Comparison of ENCODE assay signal across 16 cellular contexts in genomic region chr1:243963566-243963965, GRCh38.
DNase-seq lines count a peak whose midpoint lies in the region; ATAC-seq and TF ChIP-seq lines count a peak whose summit lies in the region.
"Had no signal": no experiment of that assay in that cellular context is flagged by ENCODE, and none has a peak within 500 bp of the region (broad histone marks: within the 10 kb centered on the region; RNA-seq: fewer than 3 reads in every experiment).

No MANE protein-coding gene starts in this region.

- peaks cover 29% of the 10 kb centered on the region for H3K4me1 Mint-ChIP-seq in GM23338
- H3K4me1 Mint-ChIP-seq in stimulated activated memory B cell treated with anti-CD40 and anti-IgM and Interleukin-4, amounts not matched to agents 10 μg/mL and 1 μg/mL and 100 μg/mL, for 72 hours = no peaks in the 10 kb centered on the region

- TF ChIP-seq CTCF in AG10803 (conservative IDR thresholded peaks at IDR 0.05; ENCODE audit: low read length) = no peak
- no peak for TF ChIP-seq CTCF in GM23338 (conservative IDR thresholded peaks at IDR 0.05; ENCODE audit: low read depth in 2 of 2)
- TF ChIP-seq CTCF in uterus (IDR thresholded peaks at IDR 0.05) = no peak

- no peaks in the 10 kb centered on the region for H4K20me1 ChIP-seq in GM23338 (replicated peaks; ENCODE audit: insufficient read depth)

- H3K36me3 ChIP-seq in GM23338 (ENCODE audit: insufficient read depth) (no peaks in the 10 kb centered on the region), uterus (no peaks in the 10 kb centered on the region)

- H3K9me3 Mint-ChIP-seq in GM23338 = no peaks in the 10 kb centered on the region
- no peaks in the 10 kb centered on the region for H3K9me3 Mint-ChIP-seq in stimulated activated memory B cell treated with anti-CD40 and anti-IgM and Interleukin-4, amounts not matched to agents 10 μg/mL and 1 μg/mL and 100 μg/mL, for 72 hours
- H3K9me3 Mint-ChIP-seq: HFFc6 had no signal

- H3K27ac ChIP-seq in GM23338 (ENCODE audit: low read depth) = no peak overlapping the region
- no peak overlapping the region for H3K27ac ChIP-seq in uterus
- H3K27ac ChIP-seq: PC-9 had no signal

- ATAC-seq in GM23338 = no peak
- ATAC-seq in stimulated activated memory B cell treated with anti-CD40 and anti-IgM and Interleukin-4, amounts not matched to agents 10 μg/mL and 1 μg/mL and 100 μg/mL, for 72 hours = no peak

- no peaks in the 10 kb centered on the region for H3K36me3 Mint-ChIP-seq in GM23338 (ENCODE audit: low read depth)
- H3K36me3 Mint-ChIP-seq in stimulated activated memory B cell treated with anti-CD40 and anti-IgM and Interleukin-4, amounts not matched to agents 10 μg/mL and 1 μg/mL and 100 μg/mL, for 72 hours = no peaks in the 10 kb centered on the region

- H3K27me3 ChIP-seq in GM23338 (ENCODE audit: insufficient read depth) (no peaks in the 10 kb centered on the region), uterus (no peaks in the 10 kb centered on the region)

- H3K79me2 ChIP-seq in GM23338 (replicated peaks; ENCODE audit: insufficient read depth) = no peaks in the 10 kb centered on the region

- no peak overlapping the region for H3K4me2 ChIP-seq in GM23338
- H3K4me2 ChIP-seq: PC-9 had no signal

- DNase-seq in AG10803 (ENCODE audit: low read depth) (peak; percentile 27), GM23338 (ENCODE audit: low spot score) (no peak), NOMO-1 treated with DMSO at 0.1 percent for 48 hours (lab: John Stamatoyannopoulos, UW; ENCODE audit: unreplicated experiment) (peak; percentile 82), fibroblast of gingiva (ENCODE audit: low read depth) (peak; percentile 61), NCI-H1417 treated with DMSO at 0.1 percent for 48 hours (lab: John Stamatoyannopoulos, UW) (no peak), NAMALWA (ENCODE audit: low spot score) (no peak), uterus (no peak)
- DNase-seq: C1 segment of cervical spinal cord, DMS 273 treated with DMSO at 0.1 percent for 48 hours, GF-D8, HFFc6, KG1, NCI-H187 treated with DMSO at 0.1 percent for 48 hours, NCI-H69, PC-9 had no signal

- H3K4me3 Mint-ChIP-seq in GM23338 = no peak overlapping the region
- H3K4me3 Mint-ChIP-seq in stimulated activated memory B cell treated with anti-CD40 and anti-IgM and Interleukin-4, amounts not matched to agents 10 μg/mL and 1 μg/mL and 100 μg/mL, for 72 hours = no peak overlapping the region
- H3K4me3 Mint-ChIP-seq: HFFc6 had no signal

- intact Hi-C loops in uterus (cut with DNase I; ENCODE audit: low total_unique reads) = no loop called here

- no peak overlapping the region for H2AFZ ChIP-seq in GM23338
- H2AFZ ChIP-seq: PC-9 had no signal

- no peaks in the 10 kb centered on the region for H3K9me2 ChIP-seq in GM23338 (ENCODE audit: insufficient read depth)

- no peak for TF ChIP-seq POLR2A in uterus (IDR thresholded peaks at IDR 0.05)

- H3K9me3 ChIP-seq in uterus = no peaks in the 10 kb centered on the region

- no peaks in the 10 kb centered on the region for H3K27me3 Mint-ChIP-seq in GM23338 (ENCODE audit: insufficient read depth, low read depth, poor library complexity)
- peaks cover 29% of the 10 kb centered on the region for H3K27me3 Mint-ChIP-seq in stimulated activated memory B cell treated with anti-CD40 and anti-IgM and Interleukin-4, amounts not matched to agents 10 μg/mL and 1 μg/mL and 100 μg/mL, for 72 hours

- no peak overlapping the region for H3K4me3 ChIP-seq in AG10803 (ENCODE audit: low read length)
- no peak overlapping the region for H3K4me3 ChIP-seq in GM23338
- H3K4me3 ChIP-seq in uterus = no peak overlapping the region
- H3K4me3 ChIP-seq: PC-9 had no signal

- H3F3A ChIP-seq in GM23338 (replicated peaks; ENCODE audit: low read depth) = no peaks in the 10 kb centered on the region

- peaks cover 18% of the 10 kb centered on the region for H3K4me1 ChIP-seq in GM23338 (ENCODE audit: insufficient read depth)
- H3K4me1 ChIP-seq in uterus = no peaks in the 10 kb centered on the region

- 0 out of 2 replicates have a peak overlapping the region, but pooled peaks have one; percentile 12 for H3K27ac Mint-ChIP-seq in GM23338
- H3K27ac Mint-ChIP-seq in stimulated activated memory B cell treated with anti-CD40 and anti-IgM and Interleukin-4, amounts not matched to agents 10 μg/mL and 1 μg/mL and 100 μg/mL, for 72 hours = no peak overlapping the region
- H3K27ac Mint-ChIP-seq: HFFc6 had no signal

TF ChIP-seq in GM23338, 12 proteins besides CTCF, POLR2A, EP300 and RAD21:
- TF ChIP-seq, protein P1, sequence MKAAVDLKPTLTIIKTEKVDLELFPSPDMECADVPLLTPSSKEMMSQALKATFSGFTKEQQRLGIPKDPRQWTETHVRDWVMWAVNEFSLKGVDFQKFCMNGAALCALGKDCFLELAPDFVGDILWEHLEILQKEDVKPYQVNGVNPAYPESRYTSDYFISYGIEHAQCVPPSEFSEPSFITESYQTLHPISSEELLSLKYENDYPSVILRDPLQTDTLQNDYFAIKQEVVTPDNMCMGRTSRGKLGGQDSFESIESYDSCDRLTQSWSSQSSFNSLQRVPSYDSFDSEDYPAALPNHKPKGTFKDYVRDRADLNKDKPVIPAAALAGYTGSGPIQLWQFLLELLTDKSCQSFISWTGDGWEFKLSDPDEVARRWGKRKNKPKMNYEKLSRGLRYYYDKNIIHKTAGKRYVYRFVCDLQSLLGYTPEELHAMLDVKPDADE (IDR thresholded peaks at IDR 0.05) = no peak
- TF ChIP-seq ZNF114 (CRISPR knock-in tag; IDR thresholded peaks at IDR 0.05) = no peak
- TF ChIP-seq, protein P2, sequence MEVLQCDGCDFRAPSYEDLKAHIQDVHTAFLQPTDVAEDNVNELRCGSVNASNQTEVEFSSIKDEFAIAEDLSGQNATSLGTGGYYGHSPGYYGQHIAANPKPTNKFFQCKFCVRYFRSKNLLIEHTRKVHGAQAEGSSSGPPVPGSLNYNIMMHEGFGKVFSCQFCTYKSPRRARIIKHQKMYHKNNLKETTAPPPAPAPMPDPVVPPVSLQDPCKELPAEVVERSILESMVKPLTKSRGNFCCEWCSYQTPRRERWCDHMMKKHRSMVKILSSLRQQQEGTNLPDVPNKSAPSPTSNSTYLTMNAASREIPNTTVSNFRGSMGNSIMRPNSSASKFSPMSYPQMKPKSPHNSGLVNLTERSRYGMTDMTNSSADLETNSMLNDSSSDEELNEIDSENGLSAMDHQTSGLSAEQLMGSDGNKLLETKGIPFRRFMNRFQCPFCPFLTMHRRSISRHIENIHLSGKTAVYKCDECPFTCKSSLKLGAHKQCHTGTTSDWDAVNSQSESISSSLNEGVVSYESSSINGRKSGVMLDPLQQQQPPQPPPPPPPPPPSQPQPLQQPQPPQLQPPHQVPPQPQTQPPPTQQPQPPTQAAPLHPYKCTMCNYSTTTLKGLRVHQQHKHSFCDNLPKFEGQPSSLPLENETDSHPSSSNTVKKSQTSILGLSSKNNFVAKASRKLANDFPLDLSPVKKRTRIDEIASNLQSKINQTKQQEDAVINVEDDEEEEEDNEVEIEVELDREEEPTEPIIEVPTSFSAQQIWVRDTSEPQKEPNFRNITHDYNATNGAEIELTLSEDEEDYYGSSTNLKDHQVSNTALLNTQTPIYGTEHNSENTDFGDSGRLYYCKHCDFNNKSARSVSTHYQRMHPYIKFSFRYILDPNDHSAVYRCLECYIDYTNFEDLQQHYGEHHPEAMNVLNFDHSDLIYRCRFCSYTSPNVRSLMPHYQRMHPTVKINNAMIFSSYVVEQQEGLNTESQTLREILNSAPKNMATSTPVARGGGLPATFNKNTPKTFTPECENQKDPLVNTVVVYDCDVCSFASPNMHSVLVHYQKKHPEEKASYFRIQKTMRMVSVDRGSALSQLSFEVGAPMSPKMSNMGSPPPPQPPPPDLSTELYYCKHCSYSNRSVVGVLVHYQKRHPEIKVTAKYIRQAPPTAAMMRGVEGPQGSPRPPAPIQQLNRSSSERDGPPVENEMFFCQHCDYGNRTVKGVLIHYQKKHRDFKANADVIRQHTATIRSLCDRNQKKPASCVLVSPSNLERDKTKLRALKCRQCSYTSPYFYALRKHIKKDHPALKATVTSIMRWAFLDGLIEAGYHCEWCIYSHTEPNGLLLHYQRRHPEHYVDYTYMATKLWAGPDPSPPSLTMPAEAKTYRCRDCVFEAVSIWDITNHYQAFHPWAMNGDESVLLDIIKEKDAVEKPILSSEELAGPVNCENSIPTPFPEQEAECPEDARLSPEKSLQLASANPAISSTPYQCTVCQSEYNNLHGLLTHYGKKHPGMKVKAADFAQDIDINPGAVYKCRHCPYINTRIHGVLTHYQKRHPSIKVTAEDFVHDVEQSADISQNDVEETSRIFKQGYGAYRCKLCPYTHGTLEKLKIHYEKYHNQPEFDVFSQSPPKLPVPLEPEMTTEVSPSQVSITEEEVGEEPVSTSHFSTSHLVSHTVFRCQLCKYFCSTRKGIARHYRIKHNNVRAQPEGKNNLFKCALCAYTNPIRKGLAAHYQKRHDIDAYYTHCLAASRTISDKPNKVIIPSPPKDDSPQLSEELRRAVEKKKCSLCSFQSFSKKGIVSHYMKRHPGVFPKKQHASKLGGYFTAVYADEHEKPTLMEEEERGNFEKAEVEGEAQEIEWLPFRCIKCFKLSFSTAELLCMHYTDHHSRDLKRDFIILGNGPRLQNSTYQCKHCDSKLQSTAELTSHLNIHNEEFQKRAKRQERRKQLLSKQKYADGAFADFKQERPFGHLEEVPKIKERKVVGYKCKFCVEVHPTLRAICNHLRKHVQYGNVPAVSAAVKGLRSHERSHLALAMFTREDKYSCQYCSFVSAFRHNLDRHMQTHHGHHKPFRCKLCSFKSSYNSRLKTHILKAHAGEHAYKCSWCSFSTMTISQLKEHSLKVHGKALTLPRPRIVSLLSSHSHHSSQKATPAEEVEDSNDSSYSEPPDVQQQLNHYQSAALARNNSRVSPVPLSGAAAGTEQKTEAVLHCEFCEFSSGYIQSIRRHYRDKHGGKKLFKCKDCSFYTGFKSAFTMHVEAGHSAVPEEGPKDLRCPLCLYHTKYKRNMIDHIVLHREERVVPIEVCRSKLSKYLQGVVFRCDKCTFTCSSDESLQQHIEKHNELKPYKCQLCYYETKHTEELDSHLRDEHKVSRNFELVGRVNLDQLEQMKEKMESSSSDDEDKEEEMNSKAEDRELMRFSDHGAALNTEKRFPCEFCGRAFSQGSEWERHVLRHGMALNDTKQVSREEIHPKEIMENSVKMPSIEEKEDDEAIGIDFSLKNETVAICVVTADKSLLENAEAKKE (CRISPR knock-in tag; IDR thresholded peaks at IDR 0.05) = no peak
- no peak for TF ChIP-seq NANOG (IDR thresholded peaks at IDR 0.05; ENCODE audit: borderline replicate concordance)
- no peak for TF ChIP-seq EZH2phosphoT487 (IDR thresholded peaks at IDR 0.05; ENCODE audit: unreplicated experiment)
- TF ChIP-seq EZH2 (IDR thresholded peaks at IDR 0.05; ENCODE audit: low read depth, unreplicated experiment) = no peak
TF ChIP-seq in GM23338: peak in this region for 0.

Comparison
In these comparisons a context has a peak if more than half of its experiments do, and no peak if none do; other contexts are left out.
1. DNase-seq: peak in AG10803 (single experiment), NOMO-1 treated with DMSO at 0.1 percent for 48 hours (single experiment) and fibroblast of gingiva (single experiment); none in GM23338 (single experiment), NCI-H1417 treated with DMSO at 0.1 percent for 48 hours (single experiment), NAMALWA (single experiment) and uterus (0 of 2).